In the genomic region with DNA sequence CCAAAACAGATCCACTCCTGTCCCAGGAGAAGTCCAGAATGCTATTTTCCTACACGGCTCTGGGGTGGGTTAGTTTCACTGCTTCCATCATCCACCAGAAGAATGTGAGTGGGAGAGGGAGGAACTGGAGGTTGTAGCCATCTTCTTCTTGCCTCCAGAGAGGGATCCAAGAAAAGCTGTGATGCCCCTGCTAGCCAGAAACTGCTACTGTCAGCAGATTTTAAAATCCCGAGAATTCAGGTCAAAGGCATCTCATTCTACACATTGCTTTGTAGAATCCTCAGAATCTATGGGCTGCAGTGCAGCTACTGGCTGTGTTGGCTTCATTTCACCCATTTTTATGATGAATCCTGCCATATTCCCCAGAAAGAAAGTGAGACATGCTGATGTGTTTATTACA, we compare ENCODE assay signal across 13 cellular contexts.
"Had no signal": no experiment of that assay in that cellular context is flagged by ENCODE, and none has a peak within 500 bp of the region (broad histone marks: within the 10 kb centered on the region; RNA-seq: fewer than 3 reads in every experiment).

No MANE protein-coding gene starts in this region.

- H3K4me3 ChIP-seq: testis had no signal

- H3K27ac ChIP-seq: testis, vagina had no signal

- H3K4me3 Mint-ChIP-seq: activated CD8-positive, alpha-beta T cell treated with anti-CD3 and anti-CD28 coated beads, Interleukin-2, amount 10 ng/mL, durations not matched to agents 7 days and 5 days; central memory CD8-positive, alpha-beta T cell; natural killer cell treated with Interleukin-12 subunit alpha and Interleukin-12 subunit beta and Interleukin-15 and Interleukin-18, amount 100 ng/mL, for 72 hours; stimulated activated naive CD8-positive, alpha-beta T cell treated with anti-CD3 and anti-CD28 coated beads, Interleukin-15, Interleukin-2, amounts not matched to agents 100 ng/mL and 50 ng/mL, for 24 hours; T-cell; WTC11 had no signal

- H3K4me1 Mint-ChIP-seq: central memory CD8-positive, alpha-beta T cell; T-cell had no signal

- H3K4me1 ChIP-seq: testis had no signal

- ATAC-seq: activated CD8-positive, alpha-beta T cell treated with anti-CD3 and anti-CD28 coated beads, Interleukin-2, amount 10 ng/mL, durations not matched to agents 7 days and 5 days; natural killer cell treated with Interleukin-12 subunit alpha and Interleukin-12 subunit beta and Interleukin-15 and Interleukin-18, amount 100 ng/mL, for 72 hours; T-cell; WTC11 had no signal

- H3K27ac Mint-ChIP-seq: activated CD8-positive, alpha-beta T cell treated with anti-CD3 and anti-CD28 coated beads, Interleukin-2, amount 10 ng/mL, durations not matched to agents 7 days and 5 days; natural killer cell treated with Interleukin-12 subunit alpha and Interleukin-12 subunit beta and Interleukin-15 and Interleukin-18, amount 100 ng/mL, for 72 hours; stimulated activated naive CD8-positive, alpha-beta T cell treated with anti-CD3 and anti-CD28 coated beads, Interleukin-15, Interleukin-2, amounts not matched to agents 100 ng/mL and 50 ng/mL, for 24 hours; T-cell; WTC11 had no signal

- H3K36me3 ChIP-seq: vagina had no signal

- DNase-seq: activated CD4-positive, alpha-beta T cell treated with anti-CD3 and anti-CD28 coated beads for 48 hours; activated CD8-positive, alpha-beta memory T cell treated with anti-CD3 and anti-CD28 coated beads, Interleukin-2, amount 50 U/mL, for 48 hours; activated CD8-positive, alpha-beta T cell treated with anti-CD3 and anti-CD28 coated beads, Interleukin-2, amount 10 ng/mL, durations not matched to agents 7 days and 5 days; erythroblast; glutamatergic neuron; stimulated activated CD4-positive, alpha-beta T cell treated with anti-CD3 and anti-CD28 coated beads, Interleukin-4, amount 100 ng/mL, for 1 hour; T-cell; testis had no signal

- H3K36me3 Mint-ChIP-seq: natural killer cell treated with Interleukin-12 subunit alpha and Interleukin-12 subunit beta and Interleukin-15 and Interleukin-18, amount 100 ng/mL, for 72 hours; T-cell; WTC11 had no signal

- H3K9me3 Mint-ChIP-seq: central memory CD8-positive, alpha-beta T cell; natural killer cell treated with Interleukin-12 subunit alpha and Interleukin-12 subunit beta and Interleukin-15 and Interleukin-18, amount 100 ng/mL, for 72 hours; stimulated activated naive CD8-positive, alpha-beta T cell treated with anti-CD3 and anti-CD28 coated beads, Interleukin-15, Interleukin-2, amounts not matched to agents 100 ng/mL and 50 ng/mL, for 24 hours had no signal

- H3K9me3 ChIP-seq: testis, vagina had no signal

- H3K27me3 ChIP-seq: testis, vagina had no signal
